Comparison of ENCODE assay signal across 18 cellular contexts in genomic region chr7:1092161-1092632, GRCh38.
"Had no signal": no experiment of that assay in that cellular context is flagged by ENCODE, and none has a peak within 500 bp of the region (broad histone marks: within the 10 kb centered on the region; RNA-seq: fewer than 3 reads in every experiment).

No MANE protein-coding gene starts in this region.

- H3K9me3 ChIP-seq: lower lobe of right lung, prostate gland, testis, tibial nerve had no signal

- H3K27ac ChIP-seq: coronary artery, lower lobe of right lung, parathyroid adenoma, prostate gland, testis, tibial nerve had no signal

- H3K27me3 Mint-ChIP-seq: memory B cell; stimulated activated naive CD8-positive, alpha-beta T cell treated with anti-CD3 and anti-CD28 coated beads, Interleukin-15, Interleukin-2, amounts not matched to agents 100 ng/mL and 50 ng/mL, for 24 hours had no signal

- H3K27me3 ChIP-seq: testis, tibial nerve had no signal

- H3K36me3 Mint-ChIP-seq: natural killer cell; stimulated activated effector memory CD8-positive, alpha-beta T cell treated with anti-CD3 and anti-CD28 coated beads, Interleukin-12 subunit alpha, Interleukin-12 subunit beta, amount 100 ng/mL, for 72 hours had no signal

- H3K36me3 ChIP-seq: prostate gland had no signal

- H3K27ac Mint-ChIP-seq: memory B cell; mesothelial cell of epicardium; natural killer cell; stimulated activated effector memory CD8-positive, alpha-beta T cell treated with anti-CD3 and anti-CD28 coated beads, Interleukin-12 subunit alpha, Interleukin-12 subunit beta, amount 100 ng/mL, for 72 hours; stimulated activated naive CD8-positive, alpha-beta T cell treated with anti-CD3 and anti-CD28 coated beads, Interleukin-15, Interleukin-2, amounts not matched to agents 100 ng/mL and 50 ng/mL, for 24 hours had no signal

- ATAC-seq: lower lobe of right lung; natural killer cell; stimulated activated effector memory CD8-positive, alpha-beta T cell treated with anti-CD3 and anti-CD28 coated beads, Interleukin-12 subunit alpha, Interleukin-12 subunit beta, amount 100 ng/mL, for 72 hours had no signal

- DNase-seq: effector CD4-positive, alpha-beta T cell; endodermal cell; foreskin melanocyte; head of caudate nucleus; hypothalamus; lower lobe of right lung; natural killer cell; stimulated activated CD4-positive, alpha-beta T cell treated with anti-CD3 and anti-CD28 coated beads, Interleukin-4, amount 100 ng/mL, for 1 hour; stimulated activated CD8-positive, alpha-beta memory T cell treated with anti-CD3 and anti-CD28 coated beads, Interleukin-4, amount 100 ng/mL, for 48 hours; testis had no signal

- H3K4me3 Mint-ChIP-seq: endodermal cell; memory B cell; mesothelial cell of epicardium; natural killer cell; stimulated activated effector memory CD8-positive, alpha-beta T cell treated with anti-CD3 and anti-CD28 coated beads, Interleukin-12 subunit alpha, Interleukin-12 subunit beta, amount 100 ng/mL, for 72 hours; stimulated activated naive CD8-positive, alpha-beta T cell treated with anti-CD3 and anti-CD28 coated beads, Interleukin-15, Interleukin-2, amounts not matched to agents 100 ng/mL and 50 ng/mL, for 24 hours had no signal

- H3K9me3 Mint-ChIP-seq: endodermal cell; memory B cell; mesothelial cell of epicardium; natural killer cell; stimulated activated effector memory CD8-positive, alpha-beta T cell treated with anti-CD3 and anti-CD28 coated beads, Interleukin-12 subunit alpha, Interleukin-12 subunit beta, amount 100 ng/mL, for 72 hours; stimulated activated naive CD8-positive, alpha-beta T cell treated with anti-CD3 and anti-CD28 coated beads, Interleukin-15, Interleukin-2, amounts not matched to agents 100 ng/mL and 50 ng/mL, for 24 hours had no signal

- H3K4me3 ChIP-seq: coronary artery, lower lobe of right lung, prostate gland, testis, tibial nerve had no signal

- H2AFZ ChIP-seq: parathyroid adenoma had no signal
